ENCODE assay signal across 8 cellular contexts in genomic region chr19:12034610-12035009, GRCh38. TPM values are rescaled to one million over a fixed set of nuclear protein-coding genes. Genes with fewer than 3 reads are reported as not detected.
DNase-seq lines count a peak whose midpoint lies in the region; ATAC-seq and TF ChIP-seq lines count a peak whose summit lies in the region.

No MANE protein-coding gene starts in this region.

- H3K4me1 Mint-ChIP-seq in naive thymus-derived CD8-positive, alpha-beta T cell: peaks cover 0 to 19% (median 10%) of the 10 kb centered on the region in 4 donors

- peaks cover 0 to 15% (median 0%) of the 10 kb centered on the region in 5 donors for H3K27me3 Mint-ChIP-seq in naive thymus-derived CD8-positive, alpha-beta T cell

- DNase-seq in AG10803 (ENCODE audit: low read depth): no peak
- no peak for DNase-seq in naive thymus-derived CD8-positive, alpha-beta T cell
- no peak for DNase-seq in SIG-M5 treated with dmso at 0.1 percent for 504 hours (lab: John Stamatoyannopoulos, UW; ENCODE audit: unreplicated experiment)
- DNase-seq in KBM-7: no peak

- H3K9me3 ChIP-seq in HUES6 (ENCODE audit: control insufficient read depth, insufficient read depth, low read depth, low read length) (peaks cover 40% of the 10 kb centered on the region; the same call in 1 of the 2 replicates), duodenal mucosa (ENCODE audit: control insufficient read depth in 1 of 2, low read length in 2 of 2) (no peaks in the 10 kb centered on the region)

- in situ Hi-C loops in KBM-7 (cut with MboI; ENCODE audit: low pct_unique_long_range_greater_than_20kb, low sequenced_read_pairs): no loop called here

- H3K9ac ChIP-seq in HUES6 (ENCODE audit: low read length): no peak overlapping the region
- H3K9ac ChIP-seq in duodenal mucosa (ENCODE audit: low read depth in 1 of 2, low read length in 2 of 2): no peak overlapping the region

- H3K36me3 ChIP-seq in HUES6 (ENCODE audit: control insufficient read depth, insufficient read depth, low read length): no peaks in the 10 kb centered on the region
- no peaks in the 10 kb centered on the region for H3K36me3 ChIP-seq in duodenal mucosa (ENCODE audit: control insufficient read depth in 1 of 2, insufficient read depth in 2 of 2, low read length in 2 of 2)

- TF ChIP-seq CTCF in AG10803 (conservative IDR thresholded peaks at IDR 0.05; ENCODE audit: low read length): no peak

- H3K27me3 ChIP-seq in HUES6 (ENCODE audit: control insufficient read depth, insufficient read depth, low read length) (peaks cover 4% of the 10 kb centered on the region; the same call in 1 of the 2 replicates), duodenal mucosa (ENCODE audit: control insufficient read depth in 1 of 2, insufficient read depth in 2 of 2, low read length in 2 of 2) (no peaks in the 10 kb centered on the region)

- H3K27ac ChIP-seq in HUES6 (ENCODE audit: low read depth, low read length): no peak overlapping the region
- no peak overlapping the region for H3K27ac ChIP-seq in duodenal mucosa (ENCODE audit: low read depth, low read length)

- H3K4me1 ChIP-seq in HUES6 (ENCODE audit: control insufficient read depth, insufficient read depth, low read length) (no peaks in the 10 kb centered on the region; the same call in 1 of the 2 replicates), duodenal mucosa (ENCODE audit: control insufficient read depth in 1 of 2, insufficient read depth in 2 of 2, low read length in 2 of 2) (peaks cover 0 to 3% of the 10 kb centered on the region in 2 donors)

- H3K4me3 Mint-ChIP-seq in naive thymus-derived CD8-positive, alpha-beta T cell: peak overlapping the region; percentile 28 to 83 (median 72)

- H3K36me3 Mint-ChIP-seq in naive thymus-derived CD8-positive, alpha-beta T cell: peaks cover 2 to 12% (median 4%) of the 10 kb centered on the region in 3 donors

- H3K4me3 ChIP-seq in AG10803 (ENCODE audit: low read length) (peak overlapping the region; percentile 93), HUES6 (ENCODE audit: low read depth, low read length) (peak overlapping the region; percentile 82; the same call in 1 of the 2 replicates), duodenal mucosa (ENCODE audit: low read depth in 1 of 2, low read length in 2 of 2) (peak overlapping the region; percentile 84 to 85)

- POLR2A ChIA-PET in naive thymus-derived CD8-positive, alpha-beta T cell (lab: Charles Lee): interaction anchor here (0.5 to 1.1 kb wide), 6 partner anchors 19 to 111 kb away, joined by 3 to 5 read pairs (median 3); partner anchors contain the start of gene ZNF844

- peak overlapping the region in 9 of 10 donors; percentile 5 to 85 (median 57) for H3K27ac Mint-ChIP-seq in naive thymus-derived CD8-positive, alpha-beta T cell

- ATAC-seq in naive thymus-derived CD8-positive, alpha-beta T cell: no peak
- ATAC-seq in HG03045 (IDR thresholded peaks at IDR 0.05; ENCODE audit: unreplicated experiment) (no peak), GM18868 (IDR thresholded peaks at IDR 0.05; ENCODE audit: unreplicated experiment) (no peak)

- H3K9me3 Mint-ChIP-seq in naive thymus-derived CD8-positive, alpha-beta T cell: peaks cover 0 to 32% (median 2%) of the 10 kb centered on the region in 9 donors

RNA-seq across cellular contexts. Expression of gene ZNF433, which starts 0.9 kb away (rescaled TPM):
- total RNA-seq in naive thymus-derived CD8-positive, alpha-beta T cell: 1 to 10 TPM; 3.5 to 4.4 TPM
- polyA plus RNA-seq in naive thymus-derived CD8-positive, alpha-beta T cell: 1 to 10 TPM; 2.3 to 7.5 (median 3.0) TPM

RNA-seq across cellular contexts. Expression of gene ZNF878, which starts 18.2 kb away (rescaled TPM):
- total RNA-seq in naive thymus-derived CD8-positive, alpha-beta T cell: under 1 TPM; 0.21 to 0.22 TPM
- not detected for polyA plus RNA-seq in naive thymus-derived CD8-positive, alpha-beta T cell

RNA-seq across cellular contexts. Expression of gene ZNF844, which starts 29.9 kb away (rescaled TPM):
- 10 to 100 TPM; 34.8 to 37.8 TPM for total RNA-seq in naive thymus-derived CD8-positive, alpha-beta T cell
- polyA plus RNA-seq in naive thymus-derived CD8-positive, alpha-beta T cell: 1 to 10 TPM; 3.6 to 4.1 (median 4.0) TPM
